ENCODE assay signal across 10 cellular contexts in genomic region chr1:110243146-110243545, GRCh38. TPM values are rescaled to one million over a fixed set of nuclear protein-coding genes. Genes with fewer than 3 reads are reported as not detected.
DNase-seq lines count a peak whose midpoint lies in the region; ATAC-seq, FAIRE-seq and TF ChIP-seq lines count a peak whose summit lies in the region.
"Had no signal": no experiment of that assay in that cellular context is flagged by ENCODE, and none has a peak within 500 bp of the region (broad histone marks: within the 10 kb centered on the region; RNA-seq: fewer than 3 reads in every experiment).

No MANE protein-coding gene starts in this region.

- TF ChIP-seq EP300 in SK-N-SH (IDR thresholded peaks at IDR 0.05; ENCODE audit: borderline replicate concordance in 1 of 2, low read depth in 1 of 2, low read length in 1 of 2): no peak

- H3K4me2 ChIP-seq in OCI-LY7 (ENCODE audit: low read length) (peak overlapping the region; percentile 60), SK-N-SH (no peak overlapping the region)

- intact Hi-C loops in OCI-LY7 (cut with micrococcal nuclease; ENCODE audit: unreplicated experiment) (no loop called here), pancreas (cut with DNase I) (no loop called here)

- H3K4me3 ChIP-seq in OCI-LY7 (ENCODE audit: low read depth, low read length, poor library complexity, severe bottlenecking) (peak overlapping the region; percentile 39), pancreas (no peak overlapping the region), SK-N-SH (ENCODE audit: low read depth in 2 of 2, low read length in 1 of 2) (no peak overlapping the region)
- H3K4me3 ChIP-seq: mucosa of descending colon, right atrium auricular region, suprapubic skin had no signal

- peak overlapping the region; percentile 12 for H3K27ac ChIP-seq in OCI-LY7 (ENCODE audit: low read depth, low read length, poor library complexity, severe bottlenecking)
- peak overlapping the region in 1 of 4 donors; percentile 41 for H3K27ac ChIP-seq in pancreas
- no peak overlapping the region for H3K27ac ChIP-seq in SK-N-SH (ENCODE audit: low read depth in 2 of 2, low read length in 1 of 2)
- H3K27ac ChIP-seq: right atrium auricular region, suprapubic skin had no signal

- H4K20me1 ChIP-seq in OCI-LY7 (ENCODE audit: insufficient read depth, low read length) (no peaks in the 10 kb centered on the region), SK-N-SH (ENCODE audit: insufficient read depth) (no peaks in the 10 kb centered on the region)

- CTCF ChIA-PET in OCI-LY7 (lab: Charles Lee; ENCODE audit: unreplicated experiment) (no interaction called here), SK-N-SH (lab: Yijun Ruan, JAX) (interaction anchor here (1.9 to 4.4 kb wide), 2 partner anchors 35 to 70 kb away, joined by 7 to 19 read pairs; no protein-coding TSS in a partner anchor)

- TF ChIP-seq RAD21 in SK-N-SH (IDR thresholded peaks at IDR 0.05; ENCODE audit: low read length): no peak

- no peak for FAIRE-seq in pancreas (lab: Jason Lieb, UNC)

- peak; percentile 47 for DNase-seq in OCI-LY7 (ENCODE audit: low spot score)
- no peak for DNase-seq in pancreas
- no peak for DNase-seq in SK-N-SH
- no peak for DNase-seq in omental fat pad (ENCODE audit: low spot score)
- DNase-seq in AG08396 (ENCODE audit: low spot score): no peak

- H3K36me3 ChIP-seq in OCI-LY7 (ENCODE audit: insufficient read depth, low read length) (no peaks in the 10 kb centered on the region), pancreas (no peaks in the 10 kb centered on the region), SK-N-SH (replicated peaks in 1 of 2; ENCODE audit: control insufficient read depth in 1 of 2, insufficient read depth in 2 of 2, low read length in 1 of 2) (no peaks in the 10 kb centered on the region)
- H3K36me3 ChIP-seq: right atrium auricular region, suprapubic skin had no signal

- ATAC-seq in GM18873 (IDR thresholded peaks at IDR 0.05; ENCODE audit: low FRiP score, unreplicated experiment) (peak; percentile 29), HG02759 (IDR thresholded peaks at IDR 0.05; ENCODE audit: unreplicated experiment) (peak; percentile 23), pancreas (peak in 3 of 4 donors; percentile 32 to 35 (median 32)), omental fat pad (ENCODE audit: low FRiP score) (no peak)
- ATAC-seq: mucosa of descending colon had no signal

- H3K9me3 ChIP-seq in OCI-LY7 (ENCODE audit: low read length) (no peaks in the 10 kb centered on the region), pancreas (no peaks in the 10 kb centered on the region), SK-N-SH (no peaks in the 10 kb centered on the region)
- H3K9me3 ChIP-seq: mucosa of descending colon, right atrium auricular region, suprapubic skin had no signal

- no TSS peak for BruUV-seq in OCI-LY7 (replicated peaks; lab: Mats Ljungman, UMichigan)

- H3K27me3 ChIP-seq in pancreas (no peaks in the 10 kb centered on the region), SK-N-SH (ENCODE audit: insufficient read depth) (no peaks in the 10 kb centered on the region)
- H3K27me3 ChIP-seq: right atrium auricular region, suprapubic skin had no signal

- H3K4me1 ChIP-seq in OCI-LY7 (ENCODE audit: insufficient read depth, low read length, poor library complexity, severe bottlenecking) (peaks cover 24% of the 10 kb centered on the region), pancreas (peaks cover 0 to 12% (median 11%) of the 10 kb centered on the region in 3 donors), SK-N-SH (ENCODE audit: control insufficient read depth in 1 of 2, insufficient read depth in 2 of 2, low read depth in 1 of 2, low read length in 1 of 2) (peaks cover 0 to 15% of the 10 kb centered on the region in 2 experiments; a peak in 1 of 4 replicates)
- H3K4me1 ChIP-seq: right atrium auricular region had no signal

- no peaks in the 10 kb centered on the region for H3K9me2 ChIP-seq in OCI-LY7 (ENCODE audit: insufficient read depth, low read length)
- H3K9me2 ChIP-seq in SK-N-SH: no peaks in the 10 kb centered on the region

- 66 to 67% methylated on average over 7 of the region's 7 CpGs for WGBS in pancreas, 2 donors
- 17% methylated on average over 2 of the region's 7 CpGs for WGBS in SK-N-SH (ENCODE audit: low lambda C conversion rate)

- POLR2A ChIA-PET in OCI-LY7 (lab: Charles Lee): interaction anchor here (0.7 to 1.6 kb wide), 2 partner anchors 34 to 35 kb away, joined by 3 to 6 read pairs; no protein-coding TSS in a partner anchor
- POLR2A ChIA-PET in SK-N-SH (lab: Yijun Ruan, JAX): no interaction called here

- TF ChIP-seq CTCF in OCI-LY7 (conservative IDR thresholded peaks at IDR 0.05; ENCODE audit: low read length): no peak
- no peak for TF ChIP-seq CTCF in pancreas (IDR thresholded peaks at IDR 0.05)
- no peak for TF ChIP-seq CTCF in SK-N-SH (IDR thresholded peaks at IDR 0.05)
- TF ChIP-seq CTCF in omental fat pad (IDR thresholded peaks at IDR 0.05): no peak

- H3K9ac ChIP-seq in SK-N-SH: no peak overlapping the region

- H2AFZ ChIP-seq in OCI-LY7 (ENCODE audit: low read length) (peak overlapping the region; percentile 54; the same call in 1 of the 2 replicates), SK-N-SH (ENCODE audit: low read depth) (no peak overlapping the region)

- H3K79me2 ChIP-seq in OCI-LY7 (ENCODE audit: insufficient read depth, low read depth, low read length) (no peaks in the 10 kb centered on the region), SK-N-SH (ENCODE audit: insufficient read depth) (no peaks in the 10 kb centered on the region)

- no peaks in the 10 kb centered on the region for H3F3A ChIP-seq in SK-N-SH (replicated peaks; ENCODE audit: insufficient read depth)

TF ChIP-seq in SK-N-SH, 30 proteins besides CTCF, POLR2A, EP300 and RAD21:
- no peak for TF ChIP-seq SIN3A (IDR thresholded peaks at IDR 0.05; ENCODE audit: borderline replicate concordance, low read depth, low read length)
- no peak for TF ChIP-seq YY1 (IDR thresholded peaks at IDR 0.05; ENCODE audit: low read depth)
TF ChIP-seq in SK-N-SH: peak in this region for 0.

RNA-seq across cellular contexts. Expression of gene KCNC4, which starts 33.0 kb away (rescaled TPM):
- total RNA-seq in OCI-LY7 (2014; rRNA removed; shearing (Covaris generic)): 3.9 and 5.6 TPM in 2 replicates
- 17.8 and 18.5 TPM in 2 replicates for total RNA-seq in OCI-LY7 (2022)
- total RNA-seq in pancreas: 10 to 100 TPM in 3 of 6 donors, 1 to 10 TPM in 3; 7.8 to 18.6 (median 10.5) TPM
- polyA plus RNA-seq in pancreas: 1 to 10 TPM; 5.4 to 5.8 TPM
- 0.37 and 0.51 TPM in 2 replicates for polyA plus RNA-seq in SK-N-SH (2012; rRNA removed)
- polyA plus RNA-seq in SK-N-SH (2012; cell fraction: cytosol; rRNA removed): 0.21 and 0.35 TPM in 2 replicates
- polyA plus RNA-seq in SK-N-SH (2012; cell fraction: nucleus; rRNA removed): 1.2 and 1.6 TPM in 2 replicates
- total RNA-seq in omental fat pad: 10 to 100 TPM in 1 of 4 donors, 1 to 10 TPM in 3; 4.4 to 12.0 (median 6.7) TPM
